ENCODE assay signal across 9 cellular contexts in genomic region chr9:27377147-27377807, GRCh38.
DNase-seq lines count a peak whose midpoint lies in the region; ATAC-seq, FAIRE-seq and TF ChIP-seq lines count a peak whose summit lies in the region.
"Had no signal": no experiment of that assay in that cellular context is flagged by ENCODE, and none has a peak within 500 bp of the region (broad histone marks: within the 10 kb centered on the region; RNA-seq: fewer than 3 reads in every experiment).

No MANE protein-coding gene starts in this region.

- no peak overlapping the region for H3K4me3 Mint-ChIP-seq in activated T-cell treated with anti-CD3 and anti-CD28 coated beads, Interleukin-2, amount 50 U/mL, for 4 hours

- no peaks in the 10 kb centered on the region for H3K27me3 Mint-ChIP-seq in activated T-cell treated with anti-CD3 and anti-CD28 coated beads, Interleukin-2, amount 50 U/mL, for 4 hours (ENCODE audit: low read depth)

- FAIRE-seq in bronchial epithelial cell (lab: Jason Lieb, UNC): no peak
- FAIRE-seq in GM19239 (lab: Jason Lieb, UNC): no peak

- H3K36me3 ChIP-seq in BLaER1 (no peaks in the 10 kb centered on the region), bronchial epithelial cell (ENCODE audit: control insufficient read depth, insufficient read depth, low read length) (no peaks in the 10 kb centered on the region)

- no peaks in the 10 kb centered on the region for H3K27me3 ChIP-seq in BLaER1
- H3K27me3 ChIP-seq in bronchial epithelial cell (ENCODE audit: control insufficient read depth, insufficient read depth, low read length): no peaks in the 10 kb centered on the region

- no peaks in the 10 kb centered on the region for H4K20me1 ChIP-seq in BLaER1

- H3K4me1 Mint-ChIP-seq in activated T-cell treated with anti-CD3 and anti-CD28 coated beads, Interleukin-2, amount 50 U/mL, for 4 hours (ENCODE audit: low read depth): peaks cover 4% of the 10 kb centered on the region

- H3K36me3 Mint-ChIP-seq in activated T-cell treated with anti-CD3 and anti-CD28 coated beads, Interleukin-2, amount 50 U/mL, for 4 hours (ENCODE audit: insufficient read depth): no peaks in the 10 kb centered on the region

- no peaks in the 10 kb centered on the region for H3K9me3 Mint-ChIP-seq in activated T-cell treated with anti-CD3 and anti-CD28 coated beads, Interleukin-2, amount 50 U/mL, for 4 hours

- no peak overlapping the region for H3K27ac ChIP-seq in BLaER1

- ATAC-seq in GM19467 (IDR thresholded peaks at IDR 0.05; ENCODE audit: unreplicated experiment) (peak; percentile 36), HG03196 (IDR thresholded peaks at IDR 0.05; ENCODE audit: unreplicated experiment) (peak; percentile 33)
- no peak for ATAC-seq in activated T-cell treated with anti-CD3 and anti-CD28 coated beads, Interleukin-2, amount 50 U/mL, for 4 hours

- H3K4me2 ChIP-seq in BLaER1: peak overlapping the region; percentile 51

- no peak overlapping the region for H3K9ac ChIP-seq in BLaER1

- TF ChIP-seq CTCF in bronchial epithelial cell (IDR thresholded peaks at IDR 0.05; ENCODE audit: insufficient read depth, low read length, severe bottlenecking): no peak

- H3K4me1 ChIP-seq in BLaER1: peaks cover 34% of the 10 kb centered on the region

- DNase-seq in bronchial epithelial cell (ENCODE audit: low read depth) (peak; percentile 59), GM19239 (ENCODE audit: insufficient read length, low spot score) (no peak), cerebellum (ENCODE audit: low spot score) (no peak), T-helper 2 cell (no peak)
- no peak for DNase-seq in activated T-cell treated with anti-CD3 and anti-CD28 coated beads, Interleukin-2, amount 50 U/mL, for 4 hours
- DNase-seq: IMR-90 had no signal

- H3K4me3 ChIP-seq in BLaER1 (no peak overlapping the region), bronchial epithelial cell (ENCODE audit: low read depth, low read length) (no peak overlapping the region)

- no peaks in the 10 kb centered on the region for H3K9me3 ChIP-seq in BLaER1

Comparison
In these comparisons a context has a peak if more than half of its experiments do, and no peak if none do; other contexts are left out.
1. ATAC-seq: peak in GM19467 (single experiment) and HG03196 (single experiment); none in activated T-cell treated with anti-CD3 and anti-CD28 coated beads, Interleukin-2, amount 50 U/mL, for 4 hours (0 of 2).